In the genomic region with DNA sequence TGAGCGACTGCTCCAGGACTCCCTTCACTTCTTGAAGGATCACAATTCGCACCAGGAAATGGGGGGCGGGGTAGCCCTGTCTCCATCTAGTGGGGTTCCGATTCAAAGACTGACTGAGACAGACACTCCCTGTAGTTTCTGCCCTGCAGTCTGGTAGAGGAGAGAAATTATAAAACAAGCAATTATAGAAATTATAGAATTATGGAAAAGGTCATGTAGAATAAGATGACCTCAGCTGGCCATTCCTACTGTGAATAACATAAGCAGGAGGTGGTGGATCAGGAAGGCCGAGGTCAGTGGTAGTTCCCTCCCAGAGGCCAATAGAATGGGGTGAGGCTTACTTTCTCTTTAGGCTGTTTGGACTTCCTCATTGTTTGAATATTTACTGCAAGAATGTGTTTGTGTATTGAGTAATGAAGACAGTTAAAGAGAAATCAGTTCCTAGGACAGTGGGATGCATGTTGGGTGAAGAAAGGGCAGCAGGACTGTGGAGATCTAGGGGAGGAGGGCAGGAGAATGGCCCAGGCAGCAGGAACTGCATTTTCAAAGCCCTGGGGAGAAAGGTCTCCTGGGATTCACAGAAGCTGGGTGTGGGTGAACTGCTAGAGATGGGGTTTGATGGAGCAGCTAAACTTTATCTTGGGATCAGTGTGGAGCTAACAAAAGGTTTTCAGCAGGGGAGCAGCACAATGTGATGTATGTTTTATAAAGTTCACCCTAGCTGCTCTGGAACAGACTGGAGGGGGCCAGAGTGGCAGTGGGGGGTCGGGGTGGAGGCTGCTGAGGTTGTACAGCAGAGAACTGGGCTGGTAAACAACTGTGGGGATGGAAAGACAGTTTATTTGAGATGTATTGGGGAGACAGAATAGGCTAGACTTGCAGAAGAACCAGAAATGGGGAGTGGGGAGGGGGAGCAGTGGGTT, we compare ENCODE assay signal across 1 cellular context.
TF ChIP-seq lines count a peak whose summit lies in the region.

No MANE protein-coding gene starts in this region.

TF ChIP-seq in Ishikawa, 13 proteins besides CTCF, POLR2A, EP300 and RAD21:
- TF ChIP-seq FOXM1 (IDR thresholded peaks at IDR 0.05; ENCODE audit: borderline replicate concordance, low read depth) = no peak
- peak; percentile 63 for TF ChIP-seq CEBPB (IDR thresholded peaks at IDR 0.05)
- peak; percentile 80 for TF ChIP-seq TEAD4 (IDR thresholded peaks at IDR 0.05)
